ENCODE assay signal across 20 cellular contexts in the genomic region with DNA sequence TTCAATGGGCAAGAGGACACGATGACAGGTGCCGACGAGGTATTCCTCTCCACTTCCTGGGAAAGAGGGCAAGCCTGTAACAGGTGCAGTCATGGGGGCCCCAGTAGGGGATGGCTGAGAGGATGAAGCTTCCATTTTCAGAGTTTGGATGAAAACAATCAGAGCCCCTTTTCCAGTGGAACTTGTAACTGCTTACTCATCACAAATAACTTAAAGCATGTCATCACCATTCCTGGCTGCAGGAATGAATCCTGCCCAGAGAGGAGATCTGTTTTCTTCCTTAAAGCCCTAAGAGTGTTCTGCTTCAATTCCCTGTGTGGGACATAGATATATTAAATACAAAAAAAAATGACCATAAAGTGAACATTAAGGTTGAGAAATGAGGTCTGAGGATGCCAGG.
DNase-seq lines count a peak whose midpoint lies in the region; ATAC-seq, FAIRE-seq and TF ChIP-seq lines count a peak whose summit lies in the region.
"Had no signal": no experiment of that assay in that cellular context is flagged by ENCODE, and none has a peak within 500 bp of the region (broad histone marks: within the 10 kb centered on the region; RNA-seq: fewer than 3 reads in every experiment).

No MANE protein-coding gene starts in this region.

- H3K4me2 ChIP-seq in GM23338 = no peak overlapping the region
- no peak overlapping the region for H3K4me2 ChIP-seq in K562 (ENCODE audit: insufficient read depth, low read length)
- H3K4me2 ChIP-seq: BLaER1 had no signal

- no TSS peak for BruUV-seq in K562 (replicated peaks; lab: Mats Ljungman, UMichigan)

- ATAC-seq in GM23338 (peak; percentile 19; the same call in 1 of the 3 replicates), K562 (no peak), GM21423 (IDR thresholded peaks at IDR 0.05; ENCODE audit: unreplicated experiment) (no peak)
- ATAC-seq: CD8-positive, alpha-beta T cell; HCT116 had no signal

- peaks cover 45% of the 10 kb centered on the region for H3K4me1 ChIP-seq in GM23338 (ENCODE audit: insufficient read depth)
- H3K4me1 ChIP-seq in K562 (replicated peaks in 1 of 2; ENCODE audit: control insufficient read depth in 2 of 2, insufficient read depth in 2 of 2, low read length in 2 of 2) = no peaks in the 10 kb centered on the region
- H3K4me1 ChIP-seq: BLaER1 had no signal

- H3K9me1 ChIP-seq in K562 (ENCODE audit: control insufficient read depth, insufficient read depth, low read length) = no peaks in the 10 kb centered on the region

- H3K4me3 ChIP-seq in GM23338 (no peak overlapping the region), K562 (no peak overlapping the region)
- H3K4me3 ChIP-seq: BLaER1 had no signal

- no peak overlapping the region for H3K9ac ChIP-seq in K562 (ENCODE audit: insufficient read depth in 1 of 2, low read depth in 2 of 2, low read length in 2 of 2)
- H3K9ac ChIP-seq: BLaER1 had no signal

- TF ChIP-seq POLR2A in K562 (conservative IDR thresholded peaks at IDR 0.05) = no peak

- no peak overlapping the region for H2AFZ ChIP-seq in GM23338
- H2AFZ ChIP-seq in K562 (ENCODE audit: low read depth, low read length) = no peak overlapping the region

- H3K9me2 ChIP-seq in GM23338 (ENCODE audit: insufficient read depth) = no peaks in the 10 kb centered on the region

- intact Hi-C loops in K562 (cut with micrococcal nuclease) = no loop called here

- H3K9me3 Mint-ChIP-seq in GM23338 = no peaks in the 10 kb centered on the region

- in situ Hi-C loops in K562 (cut with MboI) = no loop called here

- H3K27ac ChIP-seq in GM23338 (ENCODE audit: low read depth) (no peak overlapping the region), K562 (ENCODE audit: extremely low read depth, low read depth, low read length) (no peak overlapping the region)
- H3K27ac ChIP-seq: BLaER1, C4-2B had no signal

- H3K36me3 ChIP-seq in GM23338 (ENCODE audit: insufficient read depth) = peaks cover 15% of the 10 kb centered on the region
- no peaks in the 10 kb centered on the region for H3K36me3 ChIP-seq in K562 (ENCODE audit: control insufficient read depth, insufficient read depth, low read length)
- H3K36me3 ChIP-seq: BLaER1 had no signal

- WGBS in K562 (ENCODE audit: insufficient coverage, low coverage, missing lambda C conversion rate) = 0% methylated on average over 3 of the region's 3 CpGs

- H3K27me3 ChIP-seq in GM23338 (ENCODE audit: insufficient read depth) (no peaks in the 10 kb centered on the region), K562 (ENCODE audit: control insufficient read depth in 2 of 2, insufficient read depth in 2 of 2, low read length in 2 of 2) (peaks cover 0 to 4% of the 10 kb centered on the region in 2 experiments; a peak in 1 of 5 replicates)
- H3K27me3 ChIP-seq: BLaER1 had no signal

- peak; percentile 1 for DNase-seq in NCI-H748 (lab: John Stamatoyannopoulos, UW; ENCODE audit: unreplicated experiment)
- DNase-seq in NCI-H748 treated with DMSO at 0.1 percent for 48 hours (lab: John Stamatoyannopoulos, UW) = no peak
- no peak for DNase-seq in GM23338 (ENCODE audit: low spot score)
- DNase-seq in K562 (ENCODE audit: extremely low read depth in 1 of 4, low spot score in 3 of 4) = no peak
- DNase-seq in stimulated activated CD4-positive, alpha-beta T cell treated with anti-CD3 and anti-CD28 coated beads, Interleukin-4, amount 100 ng/mL, for 24 hours = no peak
- DNase-seq: 8988T; Caco-2; CD4-positive, CD25-positive, alpha-beta regulatory T cell; CD8-positive, alpha-beta T cell; DMS153; DND-41; GOT3; H7 had no signal

- H3K79me2 ChIP-seq in GM23338 (replicated peaks; ENCODE audit: insufficient read depth) (peaks cover 15% of the 10 kb centered on the region), K562 (ENCODE audit: control insufficient read depth, insufficient read depth, low read length) (no peaks in the 10 kb centered on the region)

- no peaks in the 10 kb centered on the region; the same call in 1 of the 2 replicates for H4K20me1 ChIP-seq in GM23338 (replicated peaks; ENCODE audit: insufficient read depth)
- H4K20me1 ChIP-seq in K562 (replicated peaks; ENCODE audit: control insufficient read depth, insufficient read depth, low read length) = no peaks in the 10 kb centered on the region
- H4K20me1 ChIP-seq: BLaER1 had no signal

- POLR2A ChIA-PET in K562 (lab: Yijun Ruan, JAX) = no interaction called here

- TF ChIP-seq RAD21 in K562 (CRISPR knock-in tag; conservative IDR thresholded peaks at IDR 0.05 in 1 of 2, IDR thresholded peaks at IDR 0.05 in 1 of 2) = no peak

- H3K27me3 Mint-ChIP-seq in GM23338 (ENCODE audit: insufficient read depth, low read depth, poor library complexity) = peaks cover 9% of the 10 kb centered on the region
- H3K27me3 Mint-ChIP-seq: B cell; CD4-positive, CD25-positive, alpha-beta regulatory T cell had no signal

- TF ChIP-seq CTCF in GM23338 (conservative IDR thresholded peaks at IDR 0.05; ENCODE audit: low read depth in 2 of 2) (no peak), K562 (IDR thresholded peaks at IDR 0.05 in 2 of 3, conservative IDR thresholded peaks at IDR 0.05 in 1 of 3; ENCODE audit: insufficient read depth in 2 of 3, low read depth in 1 of 3, low read length in 3 of 3) (no peak)

- TF ChIP-seq EP300 in K562 (IDR thresholded peaks at IDR 0.05; ENCODE audit: low read length) = no peak

- CTCF ChIA-PET in K562 (lab: Yijun Ruan, JAX; ENCODE audit: low intra/inter-chr PET ratio) = no interaction called here

- H3K9me3 ChIP-seq in K562 (replicated peaks; ENCODE audit: control insufficient read depth, insufficient read depth, low read depth, low read length) = no peaks in the 10 kb centered on the region
- H3K9me3 ChIP-seq: BLaER1, Caco-2 had no signal

- H3F3A ChIP-seq in GM23338 (replicated peaks; ENCODE audit: low read depth) = no peaks in the 10 kb centered on the region

- H3K4me3 Mint-ChIP-seq in GM23338 = no peak overlapping the region
- H3K4me3 Mint-ChIP-seq: B cell; CD4-positive, CD25-positive, alpha-beta regulatory T cell; CD8-positive, alpha-beta T cell had no signal

- peaks cover 45% of the 10 kb centered on the region for H3K4me1 Mint-ChIP-seq in GM23338
- H3K4me1 Mint-ChIP-seq: B cell; CD4-positive, CD25-positive, alpha-beta regulatory T cell had no signal

- no peak for FAIRE-seq in K562 (lab: Jason Lieb, UNC)
- FAIRE-seq: G401.6, GM12892 had no signal

- H3K36me3 Mint-ChIP-seq in GM23338 (ENCODE audit: low read depth) = peaks cover 58% of the 10 kb centered on the region
- H3K36me3 Mint-ChIP-seq: CD4-positive, CD25-positive, alpha-beta regulatory T cell; CD8-positive, alpha-beta T cell had no signal

- no peak overlapping the region for H3K27ac Mint-ChIP-seq in GM23338
- H3K27ac Mint-ChIP-seq: B cell; CD4-positive, CD25-positive, alpha-beta regulatory T cell; CD8-positive, alpha-beta T cell had no signal

TF ChIP-seq in GM23338, 12 proteins besides CTCF, POLR2A, EP300 and RAD21 (continues in another document):
- TF ChIP-seq ZNF331 (CRISPR knock-in tag; IDR thresholded peaks at IDR 0.05; ENCODE audit: low read depth) (no peak), STAT1 (IDR thresholded peaks at IDR 0.05; ENCODE audit: unreplicated experiment) (no peak), NANOG (IDR thresholded peaks at IDR 0.05; ENCODE audit: borderline replicate concordance) (no peak)
- TF ChIP-seq, protein P1, sequence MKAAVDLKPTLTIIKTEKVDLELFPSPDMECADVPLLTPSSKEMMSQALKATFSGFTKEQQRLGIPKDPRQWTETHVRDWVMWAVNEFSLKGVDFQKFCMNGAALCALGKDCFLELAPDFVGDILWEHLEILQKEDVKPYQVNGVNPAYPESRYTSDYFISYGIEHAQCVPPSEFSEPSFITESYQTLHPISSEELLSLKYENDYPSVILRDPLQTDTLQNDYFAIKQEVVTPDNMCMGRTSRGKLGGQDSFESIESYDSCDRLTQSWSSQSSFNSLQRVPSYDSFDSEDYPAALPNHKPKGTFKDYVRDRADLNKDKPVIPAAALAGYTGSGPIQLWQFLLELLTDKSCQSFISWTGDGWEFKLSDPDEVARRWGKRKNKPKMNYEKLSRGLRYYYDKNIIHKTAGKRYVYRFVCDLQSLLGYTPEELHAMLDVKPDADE (IDR thresholded peaks at IDR 0.05) = no peak

TF ChIP-seq in K562, 482 proteins besides CTCF, POLR2A, EP300 and RAD21:
- peak; percentile 55; the same call in 1 of the 2 replicates for TF ChIP-seq ZNF316 (IDR thresholded peaks at IDR 0.05)
- 0 out of 2 replicates have a peak, but pooled peaks have one; percentile 11 for TF ChIP-seq MAFK (IDR thresholded peaks at IDR 0.05; ENCODE audit: low read length)
- no peak for TF ChIP-seq SETDB1 (IDR thresholded peaks at IDR 0.05; ENCODE audit: low read length)
- peak; percentile 53 for TF ChIP-seq MAFG (tag; conservative IDR thresholded peaks at IDR 0.05)
